1 cellular context compared by ENCODE assay signal in genomic region chr2:70283500-70284191, GRCh38.
TF ChIP-seq lines count a peak whose summit lies in the region.

No MANE protein-coding gene starts in this region.

TF ChIP-seq in K562, 482 proteins besides CTCF, POLR2A, EP300 and RAD21:
- TF ChIP-seq RBFOX2 (IDR thresholded peaks at IDR 0.05; ENCODE audit: low read depth, low read length): peak; percentile 28; the same call in 1 of the 2 replicates
- no peak for TF ChIP-seq ZBTB7A (IDR thresholded peaks at IDR 0.05; ENCODE audit: borderline replicate concordance, control insufficient read depth, low read depth, low read length)
